Comparison of ENCODE assay signal across 8 cellular contexts in the genomic region with DNA sequence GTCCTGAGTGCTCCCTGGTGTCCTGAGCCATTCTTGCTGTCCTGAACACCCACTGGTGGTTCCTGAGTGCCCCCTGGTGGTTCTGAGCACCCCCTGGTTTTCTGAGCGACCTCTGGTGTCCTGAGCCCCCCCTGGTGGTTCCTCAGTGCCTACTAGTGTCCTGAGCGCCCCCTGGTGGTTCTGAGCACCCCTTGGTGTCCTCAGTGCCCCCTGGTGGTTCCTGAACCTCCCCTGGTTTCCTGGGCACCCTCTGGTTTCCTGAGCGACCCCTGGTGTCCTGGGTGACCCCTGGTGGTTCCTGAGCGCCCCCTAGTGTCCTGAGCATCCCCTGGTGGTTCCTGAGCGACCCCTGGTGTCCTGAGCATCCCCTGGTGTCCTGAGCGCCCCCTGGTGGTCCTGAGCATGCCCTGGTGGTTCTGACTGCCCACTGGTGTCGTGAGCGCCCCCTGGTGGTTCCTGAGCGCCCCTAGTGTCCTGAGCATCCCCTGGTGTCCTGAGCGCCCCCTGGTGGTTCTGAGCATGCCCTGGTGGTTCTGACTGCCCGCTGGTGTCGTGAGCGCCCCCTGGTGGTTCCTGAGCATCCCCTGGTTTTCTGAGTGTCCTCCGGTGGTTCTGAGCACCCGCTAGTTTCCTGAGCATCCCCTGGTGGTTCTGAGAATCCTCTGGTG.
DNase-seq lines count a peak whose midpoint lies in the region; ATAC-seq and TF ChIP-seq lines count a peak whose summit lies in the region.

No MANE protein-coding gene starts in this region.

- H3K4me3 ChIP-seq in WERI-Rb-1 (ENCODE audit: low read depth, low read length): no peak overlapping the region

- H3K27me3 Mint-ChIP-seq in chondrocyte (ENCODE audit: low read depth): no peaks in the 10 kb centered on the region
- peaks cover 0 to 3% of the 10 kb centered on the region in 2 donors for H3K27me3 Mint-ChIP-seq in natural killer cell treated with Interleukin-12 subunit alpha and Interleukin-12 subunit beta and Interleukin-15 and Interleukin-18, amount 100 ng/mL, for 72 hours

- H3K27ac ChIP-seq in WERI-Rb-1: no peak overlapping the region

- H3K36me3 ChIP-seq in WERI-Rb-1: no peaks in the 10 kb centered on the region

- peak; percentile 54 for TF ChIP-seq CTCF in WERI-Rb-1 (IDR thresholded peaks at IDR 0.05; ENCODE audit: low read depth, low read length)
- TF ChIP-seq CTCF in chondrocyte (IDR thresholded peaks at IDR 0.05): peak; percentile 46

- H3K36me3 Mint-ChIP-seq in chondrocyte (ENCODE audit: low read depth): no peaks in the 10 kb centered on the region
- H3K36me3 Mint-ChIP-seq in natural killer cell treated with Interleukin-12 subunit alpha and Interleukin-12 subunit beta and Interleukin-15 and Interleukin-18, amount 100 ng/mL, for 72 hours: no peaks in the 10 kb centered on the region

- H3K4me1 Mint-ChIP-seq in chondrocyte (ENCODE audit: low read depth): no peaks in the 10 kb centered on the region
- H3K4me1 Mint-ChIP-seq in natural killer cell treated with Interleukin-12 subunit alpha and Interleukin-12 subunit beta and Interleukin-15 and Interleukin-18, amount 100 ng/mL, for 72 hours (ENCODE audit: low read depth in 2 of 2): peaks cover 22 to 32% of the 10 kb centered on the region in 2 donors

- peaks cover 8% of the 10 kb centered on the region for H3K9me3 Mint-ChIP-seq in chondrocyte (ENCODE audit: low read depth)
- no peaks in the 10 kb centered on the region for H3K9me3 Mint-ChIP-seq in natural killer cell treated with Interleukin-12 subunit alpha and Interleukin-12 subunit beta and Interleukin-15 and Interleukin-18, amount 100 ng/mL, for 72 hours

- H3K9me3 ChIP-seq in WERI-Rb-1 (ENCODE audit: severe bottlenecking): peaks cover 7% of the 10 kb centered on the region

- H3K4me3 Mint-ChIP-seq in chondrocyte (ENCODE audit: unreplicated experiment): no peak overlapping the region
- peak overlapping the region; percentile 83 for H3K4me3 Mint-ChIP-seq in natural killer cell treated with Interleukin-12 subunit alpha and Interleukin-12 subunit beta and Interleukin-15 and Interleukin-18, amount 100 ng/mL, for 72 hours

- H3K27me3 ChIP-seq in WERI-Rb-1 (ENCODE audit: insufficient read depth, low read depth, severe bottlenecking): peaks cover 4% of the 10 kb centered on the region

- no peak overlapping the region for H3K27ac Mint-ChIP-seq in chondrocyte (ENCODE audit: unreplicated experiment)
- peak overlapping the region; percentile 85 to 87 for H3K27ac Mint-ChIP-seq in natural killer cell treated with Interleukin-12 subunit alpha and Interleukin-12 subunit beta and Interleukin-15 and Interleukin-18, amount 100 ng/mL, for 72 hours

- peak; percentile 72 for ATAC-seq in GM19395 (IDR thresholded peaks at IDR 0.05; ENCODE audit: unreplicated experiment)
- ATAC-seq in natural killer cell treated with Interleukin-12 subunit alpha and Interleukin-12 subunit beta and Interleukin-15 and Interleukin-18, amount 100 ng/mL, for 72 hours: peak; percentile 93 to 94
- no peak for ATAC-seq in SK-N-SH treated with all-trans-retinoic acid at 6 μM for 48 hours

- peak; percentile 92 for DNase-seq in CD1c-positive myeloid dendritic cell (ENCODE audit: extremely low spot score)
- peak; percentile 4 for DNase-seq in HK-2 (ENCODE audit: unreplicated experiment)
- peak; percentile 56 for DNase-seq in WERI-Rb-1
- no peak for DNase-seq in chondrocyte (ENCODE audit: low spot score)
- peak; percentile 87 for DNase-seq in natural killer cell treated with Interleukin-12 subunit alpha and Interleukin-12 subunit beta and Interleukin-15 and Interleukin-18, amount 100 ng/mL, for 72 hours (ENCODE audit: low spot score)
- DNase-seq in iPS-NIHi11 (ENCODE audit: low spot score): no peak

TF ChIP-seq in SK-N-SH treated with all-trans-retinoic acid at 6 μM for 48 hours, 23 proteins besides CTCF, POLR2A, EP300 and RAD21:
- TF ChIP-seq ZNF565 (CRISPR knock-in tag; conservative IDR thresholded peaks at IDR 0.05; ENCODE audit: low read depth): no peak
- no peak for TF ChIP-seq ISL1 (CRISPR knock-in tag; IDR thresholded peaks at IDR 0.05)
- no peak for TF ChIP-seq ZNF8 (CRISPR knock-in tag; IDR thresholded peaks at IDR 0.05)
- TF ChIP-seq PPARA (CRISPR knock-in tag; IDR thresholded peaks at IDR 0.05; ENCODE audit: borderline replicate concordance): no peak
- TF ChIP-seq ZC3H10 (CRISPR knock-in tag; IDR thresholded peaks at IDR 0.05): no peak
- TF ChIP-seq OSR1 (CRISPR knock-in tag; IDR thresholded peaks at IDR 0.05): no peak
- no peak for TF ChIP-seq ZFP30 (CRISPR knock-in tag; IDR thresholded peaks at IDR 0.05)
- no peak for TF ChIP-seq RARB (CRISPR knock-in tag; IDR thresholded peaks at IDR 0.05)
- TF ChIP-seq, protein P1, sequence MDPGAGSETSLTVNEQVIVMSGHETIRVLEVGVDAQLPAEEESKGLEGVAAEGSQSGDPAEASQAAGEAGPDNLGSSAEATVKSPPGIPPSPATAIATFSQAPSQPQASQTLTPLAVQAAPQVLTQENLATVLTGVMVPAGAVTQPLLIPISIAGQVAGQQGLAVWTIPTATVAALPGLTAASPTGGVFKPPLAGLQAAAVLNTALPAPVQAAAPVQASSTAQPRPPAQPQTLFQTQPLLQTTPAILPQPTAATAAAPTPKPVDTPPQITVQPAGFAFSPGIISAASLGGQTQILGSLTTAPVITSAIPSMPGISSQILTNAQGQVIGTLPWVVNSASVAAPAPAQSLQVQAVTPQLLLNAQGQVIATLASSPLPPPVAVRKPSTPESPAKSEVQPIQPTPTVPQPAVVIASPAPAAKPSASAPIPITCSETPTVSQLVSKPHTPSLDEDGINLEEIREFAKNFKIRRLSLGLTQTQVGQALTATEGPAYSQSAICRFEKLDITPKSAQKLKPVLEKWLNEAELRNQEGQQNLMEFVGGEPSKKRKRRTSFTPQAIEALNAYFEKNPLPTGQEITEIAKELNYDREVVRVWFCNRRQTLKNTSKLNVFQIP (CRISPR knock-in tag; IDR thresholded peaks at IDR 0.05; ENCODE audit: borderline replicate concordance, low read depth): no peak
- TF ChIP-seq ZNF70 (CRISPR knock-in tag; IDR thresholded peaks at IDR 0.05): no peak
- TF ChIP-seq, protein P2, sequence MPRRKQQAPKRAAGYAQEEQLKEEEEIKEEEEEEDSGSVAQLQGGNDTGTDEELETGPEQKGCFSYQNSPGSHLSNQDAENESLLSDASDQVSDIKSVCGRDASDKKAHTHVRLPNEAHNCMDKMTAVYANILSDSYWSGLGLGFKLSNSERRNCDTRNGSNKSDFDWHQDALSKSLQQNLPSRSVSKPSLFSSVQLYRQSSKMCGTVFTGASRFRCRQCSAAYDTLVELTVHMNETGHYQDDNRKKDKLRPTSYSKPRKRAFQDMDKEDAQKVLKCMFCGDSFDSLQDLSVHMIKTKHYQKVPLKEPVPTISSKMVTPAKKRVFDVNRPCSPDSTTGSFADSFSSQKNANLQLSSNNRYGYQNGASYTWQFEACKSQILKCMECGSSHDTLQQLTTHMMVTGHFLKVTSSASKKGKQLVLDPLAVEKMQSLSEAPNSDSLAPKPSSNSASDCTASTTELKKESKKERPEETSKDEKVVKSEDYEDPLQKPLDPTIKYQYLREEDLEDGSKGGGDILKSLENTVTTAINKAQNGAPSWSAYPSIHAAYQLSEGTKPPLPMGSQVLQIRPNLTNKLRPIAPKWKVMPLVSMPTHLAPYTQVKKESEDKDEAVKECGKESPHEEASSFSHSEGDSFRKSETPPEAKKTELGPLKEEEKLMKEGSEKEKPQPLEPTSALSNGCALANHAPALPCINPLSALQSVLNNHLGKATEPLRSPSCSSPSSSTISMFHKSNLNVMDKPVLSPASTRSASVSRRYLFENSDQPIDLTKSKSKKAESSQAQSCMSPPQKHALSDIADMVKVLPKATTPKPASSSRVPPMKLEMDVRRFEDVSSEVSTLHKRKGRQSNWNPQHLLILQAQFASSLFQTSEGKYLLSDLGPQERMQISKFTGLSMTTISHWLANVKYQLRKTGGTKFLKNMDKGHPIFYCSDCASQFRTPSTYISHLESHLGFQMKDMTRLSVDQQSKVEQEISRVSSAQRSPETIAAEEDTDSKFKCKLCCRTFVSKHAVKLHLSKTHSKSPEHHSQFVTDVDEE (CRISPR knock-in tag; IDR thresholded peaks at IDR 0.05): no peak
- no peak for TF ChIP-seq CSDC2 (CRISPR knock-in tag; IDR thresholded peaks at IDR 0.05)

Comparison
In these comparisons a context has a peak if more than half of its experiments do, and no peak if none do; other contexts are left out.
1. DNase-seq: peak in CD1c-positive myeloid dendritic cell (single experiment), HK-2 (single experiment), WERI-Rb-1 (single experiment) and natural killer cell treated with Interleukin-12 subunit alpha and Interleukin-12 subunit beta and Interleukin-15 and Interleukin-18, amount 100 ng/mL, for 72 hours (single experiment); none in chondrocyte (single experiment) and iPS-NIHi11 (single experiment).